In genomic region chr9:122930933-122931850, GRCh38 we compare ENCODE assay signal across 8 cellular contexts. TPM values are rescaled to one million over a fixed set of nuclear protein-coding genes. Genes with fewer than 3 reads are reported as not detected.
DNase-seq lines count a peak whose midpoint lies in the region; ATAC-seq, FAIRE-seq and TF ChIP-seq lines count a peak whose summit lies in the region.

TSS of gene ZBTB26 (minus strand) at chr9:122931512. CDS start at chr9:122919934, 11,578 bp downstream.

- peak; percentile 97 for ATAC-seq in HG02852 (IDR thresholded peaks at IDR 0.05; ENCODE audit: unreplicated experiment)
- ATAC-seq in left ventricle myocardium superior: peak; percentile 98
- ATAC-seq in psoas muscle: peak; percentile 99 to 100 (median 99)

- no peaks in the 10 kb centered on the region for H3K9me3 ChIP-seq in psoas muscle

- peaks cover 0 to 4% of the 10 kb centered on the region in 2 donors for H3K36me3 ChIP-seq in psoas muscle (ENCODE audit: insufficient read depth in 1 of 2, low read depth in 1 of 2)

- DNase-seq in GM13976 (ENCODE audit: low spot score) (peak; percentile 95), NCI-H1436 treated with DMSO at 0.1 percent for 48 hours (lab: John Stamatoyannopoulos, UW) (peak; percentile 70), T follicular helper cell (ENCODE audit: low read depth) (peak; percentile 84), amniotic epithelial cell (ENCODE audit: low read depth) (peak; percentile 92), left ventricle myocardium superior (peak; percentile 95), psoas muscle (peak; percentile 93 to 97), urothelium cell line (ENCODE audit: low spot score) (peak; percentile 96)

- in situ Hi-C loops in GM13976 (cut with MboI; ENCODE audit: low sequenced_read_pairs, unreplicated experiment): no loop called here

- no peaks in the 10 kb centered on the region for H3K27me3 ChIP-seq in psoas muscle (ENCODE audit: insufficient read depth in 3 of 3, low read length in 2 of 3)

- no peak for FAIRE-seq in urothelium cell line (lab: Jason Lieb, UNC)

- peak within 1 kb of the TSS; percentile 96 for H3K4me3 ChIP-seq in psoas muscle

- peak within 1 kb of the TSS; percentile 92 for H3K27ac ChIP-seq in psoas muscle

- TF ChIP-seq CTCF in GM13976 (IDR thresholded peaks at IDR 0.05; ENCODE audit: borderline replicate concordance, control extremely low read depth, extremely low read depth, insufficient read depth, missing control alignments): no peak
- TF ChIP-seq CTCF in psoas muscle (IDR thresholded peaks at IDR 0.05): no peak

- WGBS in psoas muscle, 3 donors: 1% methylated on average over 31 to 50 of the region's 50 CpGs

- H3K4me1 ChIP-seq in psoas muscle: peaks cover 35% of the 10 kb centered on the region

- intact Hi-C loops in left ventricle myocardium superior (cut with micrococcal nuclease): no loop called here
- intact Hi-C loops in psoas muscle (cut with DNase I): loop anchor here in 1 of 2 donors (10.0 kb wide), 1 partner anchor 64 kb away; no protein-coding TSS in a partner anchor

RNA-seq across cellular contexts. Expression of gene ZBTB26, which starts in this region (rescaled TPM):
- total RNA-seq in left ventricle myocardium superior (5.4 TPM), psoas muscle (1 to 10 TPM; 2.0 to 4.8 (median 2.8) TPM)
- 1 to 10 TPM; 2.2 to 4.3 (median 3.9) TPM for polyA plus RNA-seq in psoas muscle

Comparison
In these comparisons a context has a peak if more than half of its experiments do, and no peak if none do; other contexts are left out.
1. Peak in every context shown above with its lines: DNase-seq, ATAC-seq, H3K4me3 ChIP-seq and H3K27ac ChIP-seq.